In the genomic region with DNA sequence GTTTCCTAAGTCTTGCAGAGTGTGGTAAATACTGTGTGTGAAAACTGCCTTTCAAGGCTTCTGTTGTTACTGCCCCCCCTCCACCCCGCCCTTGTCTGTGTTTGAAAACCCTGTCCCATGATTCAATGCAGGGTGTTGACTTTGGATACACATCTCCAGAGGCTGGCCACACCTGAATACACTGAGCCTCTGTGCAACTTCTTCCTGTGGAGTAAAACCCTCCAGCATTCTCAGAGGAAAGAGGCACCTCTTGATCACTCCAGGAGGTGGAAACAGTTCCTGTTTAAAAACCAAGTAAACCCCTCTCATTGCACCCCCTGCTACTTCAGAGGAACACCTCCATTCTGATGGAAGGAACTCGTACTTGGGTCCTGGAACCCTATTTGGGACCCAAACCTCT, we compare ENCODE assay signal across 1 cellular context.
TF ChIP-seq lines count a peak whose summit lies in the region.

No MANE protein-coding gene starts in this region.

TF ChIP-seq in HepG2, 621 proteins besides CTCF, POLR2A, EP300 and RAD21 (continued from another document and continues in another):
- TF ChIP-seq, protein P1, sequence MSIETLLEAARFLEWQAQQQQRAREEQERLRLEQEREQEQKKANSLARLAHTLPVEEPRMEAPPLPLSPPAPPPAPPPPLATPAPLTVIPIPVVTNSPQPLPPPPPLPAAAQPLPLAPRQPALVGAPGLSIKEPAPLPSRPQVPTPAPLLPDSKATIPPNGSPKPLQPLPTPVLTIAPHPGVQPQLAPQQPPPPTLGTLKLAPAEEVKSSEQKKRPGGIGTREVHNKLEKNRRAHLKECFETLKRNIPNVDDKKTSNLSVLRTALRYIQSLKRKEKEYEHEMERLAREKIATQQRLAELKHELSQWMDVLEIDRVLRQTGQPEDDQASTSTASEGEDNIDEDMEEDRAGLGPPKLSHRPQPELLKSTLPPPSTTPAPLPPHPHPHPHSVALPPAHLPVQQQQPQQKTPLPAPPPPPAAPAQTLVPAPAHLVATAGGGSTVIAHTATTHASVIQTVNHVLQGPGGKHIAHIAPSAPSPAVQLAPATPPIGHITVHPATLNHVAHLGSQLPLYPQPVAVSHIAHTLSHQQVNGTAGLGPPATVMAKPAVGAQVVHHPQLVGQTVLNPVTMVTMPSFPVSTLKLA (IDR thresholded peaks at IDR 0.05) = no peak
- TF ChIP-seq ZSCAN12 (CRISPR knock-in tag; IDR thresholded peaks at IDR 0.05) (no peak), ZNF564 (CRISPR knock-in tag; IDR thresholded peaks at IDR 0.05) (no peak), MIER3 (CRISPR knock-in tag; IDR thresholded peaks at IDR 0.05; ENCODE audit: borderline replicate concordance) (no peak), BORCS8-MEF2B (CRISPR knock-in tag; IDR thresholded peaks at IDR 0.05) (no peak), ELF1 (CRISPR knock-in tag; IDR thresholded peaks at IDR 0.05) (no peak), NFE2L2 (IDR thresholded peaks at IDR 0.05; ENCODE audit: low read length) (no peak), MZF1 (CRISPR knock-in tag; IDR thresholded peaks at IDR 0.05; ENCODE audit: borderline replicate concordance) (no peak), FOXP1 (IDR thresholded peaks at IDR 0.05) (no peak), FOXP1 (CRISPR knock-in tag; IDR thresholded peaks at IDR 0.05) (peak; percentile 57), ZNF878 (CRISPR knock-in tag; IDR thresholded peaks at IDR 0.05) (no peak), DNMT1 (CRISPR knock-in tag; IDR thresholded peaks at IDR 0.05) (no peak), FLYWCH1 (CRISPR knock-in tag; IDR thresholded peaks at IDR 0.05) (no peak), ZNF335 (CRISPR knock-in tag; IDR thresholded peaks at IDR 0.05) (0 out of 2 replicates have a peak, but pooled peaks have one; percentile 5), DPF2 (CRISPR knock-in tag; IDR thresholded peaks at IDR 0.05; ENCODE audit: borderline replicate concordance, low read depth) (no peak), ZNF264 (CRISPR knock-in tag; IDR thresholded peaks at IDR 0.05) (no peak), MAZ (IDR thresholded peaks at IDR 0.05; ENCODE audit: borderline replicate concordance, low read depth, low read length) (no peak), MAZ (CRISPR knock-in tag; IDR thresholded peaks at IDR 0.05; ENCODE audit: low read depth) (no peak), YEATS2 (CRISPR knock-in tag; IDR thresholded peaks at IDR 0.05; ENCODE audit: borderline replicate concordance) (no peak), FOXA1 (IDR thresholded peaks at IDR 0.05) (no peak), FOXA1 (CRISPR knock-in tag; IDR thresholded peaks at IDR 0.05) (peak; percentile 82), ZNF558 (CRISPR knock-in tag; IDR thresholded peaks at IDR 0.05; ENCODE audit: borderline replicate concordance) (no peak)
- TF ChIP-seq, protein P2, sequence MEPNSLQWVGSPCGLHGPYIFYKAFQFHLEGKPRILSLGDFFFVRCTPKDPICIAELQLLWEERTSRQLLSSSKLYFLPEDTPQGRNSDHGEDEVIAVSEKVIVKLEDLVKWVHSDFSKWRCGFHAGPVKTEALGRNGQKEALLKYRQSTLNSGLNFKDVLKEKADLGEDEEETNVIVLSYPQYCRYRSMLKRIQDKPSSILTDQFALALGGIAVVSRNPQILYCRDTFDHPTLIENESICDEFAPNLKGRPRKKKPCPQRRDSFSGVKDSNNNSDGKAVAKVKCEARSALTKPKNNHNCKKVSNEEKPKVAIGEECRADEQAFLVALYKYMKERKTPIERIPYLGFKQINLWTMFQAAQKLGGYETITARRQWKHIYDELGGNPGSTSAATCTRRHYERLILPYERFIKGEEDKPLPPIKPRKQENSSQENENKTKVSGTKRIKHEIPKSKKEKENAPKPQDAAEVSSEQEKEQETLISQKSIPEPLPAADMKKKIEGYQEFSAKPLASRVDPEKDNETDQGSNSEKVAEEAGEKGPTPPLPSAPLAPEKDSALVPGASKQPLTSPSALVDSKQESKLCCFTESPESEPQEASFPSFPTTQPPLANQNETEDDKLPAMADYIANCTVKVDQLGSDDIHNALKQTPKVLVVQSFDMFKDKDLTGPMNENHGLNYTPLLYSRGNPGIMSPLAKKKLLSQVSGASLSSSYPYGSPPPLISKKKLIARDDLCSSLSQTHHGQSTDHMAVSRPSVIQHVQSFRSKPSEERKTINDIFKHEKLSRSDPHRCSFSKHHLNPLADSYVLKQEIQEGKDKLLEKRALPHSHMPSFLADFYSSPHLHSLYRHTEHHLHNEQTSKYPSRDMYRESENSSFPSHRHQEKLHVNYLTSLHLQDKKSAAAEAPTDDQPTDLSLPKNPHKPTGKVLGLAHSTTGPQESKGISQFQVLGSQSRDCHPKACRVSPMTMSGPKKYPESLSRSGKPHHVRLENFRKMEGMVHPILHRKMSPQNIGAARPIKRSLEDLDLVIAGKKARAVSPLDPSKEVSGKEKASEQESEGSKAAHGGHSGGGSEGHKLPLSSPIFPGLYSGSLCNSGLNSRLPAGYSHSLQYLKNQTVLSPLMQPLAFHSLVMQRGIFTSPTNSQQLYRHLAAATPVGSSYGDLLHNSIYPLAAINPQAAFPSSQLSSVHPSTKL (CRISPR knock-in tag; IDR thresholded peaks at IDR 0.05) = peak; percentile 41; the same call in 1 of the 2 replicates
- TF ChIP-seq, protein P3, sequence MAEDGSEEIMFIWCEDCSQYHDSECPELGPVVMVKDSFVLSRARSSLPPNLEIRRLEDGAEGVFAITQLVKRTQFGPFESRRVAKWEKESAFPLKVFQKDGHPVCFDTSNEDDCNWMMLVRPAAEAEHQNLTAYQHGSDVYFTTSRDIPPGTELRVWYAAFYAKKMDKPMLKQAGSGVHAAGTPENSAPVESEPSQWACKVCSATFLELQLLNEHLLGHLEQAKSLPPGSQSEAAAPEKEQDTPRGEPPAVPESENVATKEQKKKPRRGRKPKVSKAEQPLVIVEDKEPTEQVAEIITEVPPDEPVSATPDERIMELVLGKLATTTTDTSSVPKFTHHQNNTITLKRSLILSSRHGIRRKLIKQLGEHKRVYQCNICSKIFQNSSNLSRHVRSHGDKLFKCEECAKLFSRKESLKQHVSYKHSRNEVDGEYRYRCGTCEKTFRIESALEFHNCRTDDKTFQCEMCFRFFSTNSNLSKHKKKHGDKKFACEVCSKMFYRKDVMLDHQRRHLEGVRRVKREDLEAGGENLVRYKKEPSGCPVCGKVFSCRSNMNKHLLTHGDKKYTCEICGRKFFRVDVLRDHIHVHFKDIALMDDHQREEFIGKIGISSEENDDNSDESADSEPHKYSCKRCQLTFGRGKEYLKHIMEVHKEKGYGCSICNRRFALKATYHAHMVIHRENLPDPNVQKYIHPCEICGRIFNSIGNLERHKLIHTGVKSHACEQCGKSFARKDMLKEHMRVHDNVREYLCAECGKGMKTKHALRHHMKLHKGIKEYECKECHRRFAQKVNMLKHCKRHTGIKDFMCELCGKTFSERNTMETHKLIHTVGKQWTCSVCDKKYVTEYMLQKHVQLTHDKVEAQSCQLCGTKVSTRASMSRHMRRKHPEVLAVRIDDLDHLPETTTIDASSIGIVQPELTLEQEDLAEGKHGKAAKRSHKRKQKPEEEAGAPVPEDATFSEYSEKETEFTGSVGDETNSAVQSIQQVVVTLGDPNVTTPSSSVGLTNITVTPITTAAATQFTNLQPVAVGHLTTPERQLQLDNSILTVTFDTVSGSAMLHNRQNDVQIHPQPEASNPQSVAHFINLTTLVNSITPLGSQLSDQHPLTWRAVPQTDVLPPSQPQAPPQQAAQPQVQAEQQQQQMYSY (CRISPR knock-in tag; IDR thresholded peaks at IDR 0.05) = no peak
- TF ChIP-seq, protein P4, sequence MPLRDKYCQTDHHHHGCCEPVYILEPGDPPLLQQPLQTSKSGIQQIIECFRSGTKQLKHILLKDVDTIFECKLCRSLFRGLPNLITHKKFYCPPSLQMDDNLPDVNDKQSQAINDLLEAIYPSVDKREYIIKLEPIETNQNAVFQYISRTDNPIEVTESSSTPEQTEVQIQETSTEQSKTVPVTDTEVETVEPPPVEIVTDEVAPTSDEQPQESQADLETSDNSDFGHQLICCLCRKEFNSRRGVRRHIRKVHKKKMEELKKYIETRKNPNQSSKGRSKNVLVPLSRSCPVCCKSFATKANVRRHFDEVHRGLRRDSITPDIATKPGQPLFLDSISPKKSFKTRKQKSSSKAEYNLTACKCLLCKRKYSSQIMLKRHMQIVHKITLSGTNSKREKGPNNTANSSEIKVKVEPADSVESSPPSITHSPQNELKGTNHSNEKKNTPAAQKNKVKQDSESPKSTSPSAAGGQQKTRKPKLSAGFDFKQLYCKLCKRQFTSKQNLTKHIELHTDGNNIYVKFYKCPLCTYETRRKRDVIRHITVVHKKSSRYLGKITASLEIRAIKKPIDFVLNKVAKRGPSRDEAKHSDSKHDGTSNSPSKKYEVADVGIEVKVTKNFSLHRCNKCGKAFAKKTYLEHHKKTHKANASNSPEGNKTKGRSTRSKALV (CRISPR knock-in tag; IDR thresholded peaks at IDR 0.05) = no peak
- TF ChIP-seq, protein P5, sequence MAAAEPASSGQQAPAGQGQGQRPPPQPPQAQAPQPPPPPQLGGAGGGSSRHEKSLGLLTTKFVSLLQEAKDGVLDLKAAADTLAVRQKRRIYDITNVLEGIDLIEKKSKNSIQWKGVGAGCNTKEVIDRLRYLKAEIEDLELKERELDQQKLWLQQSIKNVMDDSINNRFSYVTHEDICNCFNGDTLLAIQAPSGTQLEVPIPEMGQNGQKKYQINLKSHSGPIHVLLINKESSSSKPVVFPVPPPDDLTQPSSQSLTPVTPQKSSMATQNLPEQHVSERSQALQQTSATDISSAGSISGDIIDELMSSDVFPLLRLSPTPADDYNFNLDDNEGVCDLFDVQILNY (CRISPR knock-in tag; conservative IDR thresholded peaks at IDR 0.05) = no peak
- TF ChIP-seq, protein P6, sequence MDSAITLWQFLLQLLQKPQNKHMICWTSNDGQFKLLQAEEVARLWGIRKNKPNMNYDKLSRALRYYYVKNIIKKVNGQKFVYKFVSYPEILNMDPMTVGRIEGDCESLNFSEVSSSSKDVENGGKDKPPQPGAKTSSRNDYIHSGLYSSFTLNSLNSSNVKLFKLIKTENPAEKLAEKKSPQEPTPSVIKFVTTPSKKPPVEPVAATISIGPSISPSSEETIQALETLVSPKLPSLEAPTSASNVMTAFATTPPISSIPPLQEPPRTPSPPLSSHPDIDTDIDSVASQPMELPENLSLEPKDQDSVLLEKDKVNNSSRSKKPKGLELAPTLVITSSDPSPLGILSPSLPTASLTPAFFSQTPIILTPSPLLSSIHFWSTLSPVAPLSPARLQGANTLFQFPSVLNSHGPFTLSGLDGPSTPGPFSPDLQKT (CRISPR knock-in tag; IDR thresholded peaks at IDR 0.05; ENCODE audit: borderline replicate concordance) = no peak
- TF ChIP-seq, protein P7, sequence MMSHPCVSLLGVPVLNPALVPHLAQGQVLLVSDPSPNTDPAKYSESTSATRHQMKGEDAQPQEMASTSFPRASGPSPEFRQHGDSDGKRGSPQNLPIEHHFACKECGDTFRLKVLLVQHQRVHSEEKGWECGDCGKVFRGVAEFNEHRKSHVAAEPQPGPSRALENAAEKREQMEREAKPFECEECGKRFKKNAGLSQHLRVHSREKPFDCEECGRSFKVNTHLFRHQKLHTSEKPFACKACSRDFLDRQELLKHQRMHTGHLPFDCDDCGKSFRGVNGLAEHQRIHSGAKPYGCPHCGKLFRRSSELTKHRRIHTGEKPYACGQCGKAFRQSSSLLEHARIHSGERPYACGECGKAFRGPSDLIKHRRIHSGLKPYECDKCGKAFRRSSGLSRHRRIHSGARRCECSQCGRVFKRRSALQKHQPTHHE (CRISPR knock-in tag; IDR thresholded peaks at IDR 0.05; ENCODE audit: borderline replicate concordance) = no peak
- TF ChIP-seq, protein P8, sequence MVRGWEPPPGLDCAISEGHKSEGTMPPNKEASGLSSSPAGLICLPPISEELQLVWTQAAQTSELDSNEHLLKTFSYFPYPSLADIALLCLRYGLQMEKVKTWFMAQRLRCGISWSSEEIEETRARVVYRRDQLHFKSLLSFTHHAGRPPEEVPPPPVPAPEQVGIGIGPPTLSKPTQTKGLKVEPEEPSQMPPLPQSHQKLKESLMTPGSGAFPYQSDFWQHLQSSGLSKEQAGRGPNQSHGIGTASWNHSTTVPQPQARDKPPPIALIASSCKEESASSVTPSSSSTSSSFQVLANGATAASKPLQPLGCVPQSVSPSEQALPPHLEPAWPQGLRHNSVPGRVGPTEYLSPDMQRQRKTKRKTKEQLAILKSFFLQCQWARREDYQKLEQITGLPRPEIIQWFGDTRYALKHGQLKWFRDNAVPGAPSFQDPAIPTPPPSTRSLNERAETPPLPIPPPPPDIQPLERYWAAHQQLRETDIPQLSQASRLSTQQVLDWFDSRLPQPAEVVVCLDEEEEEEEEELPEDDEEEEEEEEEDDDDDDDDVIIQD (CRISPR knock-in tag; IDR thresholded peaks at IDR 0.05; ENCODE audit: low read depth) = peak; percentile 59; the same call in 1 of the 2 replicates
- TF ChIP-seq, protein P9, sequence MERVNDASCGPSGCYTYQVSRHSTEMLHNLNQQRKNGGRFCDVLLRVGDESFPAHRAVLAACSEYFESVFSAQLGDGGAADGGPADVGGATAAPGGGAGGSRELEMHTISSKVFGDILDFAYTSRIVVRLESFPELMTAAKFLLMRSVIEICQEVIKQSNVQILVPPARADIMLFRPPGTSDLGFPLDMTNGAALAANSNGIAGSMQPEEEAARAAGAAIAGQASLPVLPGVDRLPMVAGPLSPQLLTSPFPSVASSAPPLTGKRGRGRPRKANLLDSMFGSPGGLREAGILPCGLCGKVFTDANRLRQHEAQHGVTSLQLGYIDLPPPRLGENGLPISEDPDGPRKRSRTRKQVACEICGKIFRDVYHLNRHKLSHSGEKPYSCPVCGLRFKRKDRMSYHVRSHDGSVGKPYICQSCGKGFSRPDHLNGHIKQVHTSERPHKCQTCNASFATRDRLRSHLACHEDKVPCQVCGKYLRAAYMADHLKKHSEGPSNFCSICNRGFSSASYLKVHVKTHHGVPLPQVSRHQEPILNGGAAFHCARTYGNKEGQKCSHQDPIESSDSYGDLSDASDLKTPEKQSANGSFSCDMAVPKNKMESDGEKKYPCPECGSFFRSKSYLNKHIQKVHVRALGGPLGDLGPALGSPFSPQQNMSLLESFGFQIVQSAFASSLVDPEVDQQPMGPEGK (CRISPR knock-in tag; IDR thresholded peaks at IDR 0.05) = peak; percentile 85
- TF ChIP-seq, protein P10, sequence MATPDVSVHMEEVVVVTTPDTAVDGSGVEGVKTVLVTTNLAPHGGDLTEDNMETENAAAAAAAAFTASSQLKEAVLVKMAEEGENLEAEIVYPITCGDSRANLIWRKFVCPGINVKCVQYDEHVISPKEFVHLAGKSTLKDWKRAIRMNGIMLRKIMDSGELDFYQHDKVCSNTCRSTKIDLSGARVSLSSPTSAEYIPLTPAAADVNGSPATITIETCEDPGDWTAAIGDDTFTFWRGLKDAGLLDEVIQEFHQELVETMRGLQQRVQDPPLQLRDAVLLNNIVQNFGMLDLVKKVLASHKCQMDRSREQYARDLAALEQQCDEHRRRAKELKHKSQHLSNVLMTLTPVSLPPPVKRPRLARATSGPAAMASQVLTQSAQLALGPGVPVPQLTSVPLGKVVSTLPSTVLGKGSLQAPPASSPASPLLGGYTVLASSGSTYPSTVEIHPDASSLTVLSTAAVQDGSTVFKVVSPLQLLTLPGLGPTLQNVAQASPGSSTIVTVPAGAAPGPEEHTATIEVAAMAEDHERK (CRISPR knock-in tag; IDR thresholded peaks at IDR 0.05; ENCODE audit: low read depth) = no peak
- TF ChIP-seq, protein P11, sequence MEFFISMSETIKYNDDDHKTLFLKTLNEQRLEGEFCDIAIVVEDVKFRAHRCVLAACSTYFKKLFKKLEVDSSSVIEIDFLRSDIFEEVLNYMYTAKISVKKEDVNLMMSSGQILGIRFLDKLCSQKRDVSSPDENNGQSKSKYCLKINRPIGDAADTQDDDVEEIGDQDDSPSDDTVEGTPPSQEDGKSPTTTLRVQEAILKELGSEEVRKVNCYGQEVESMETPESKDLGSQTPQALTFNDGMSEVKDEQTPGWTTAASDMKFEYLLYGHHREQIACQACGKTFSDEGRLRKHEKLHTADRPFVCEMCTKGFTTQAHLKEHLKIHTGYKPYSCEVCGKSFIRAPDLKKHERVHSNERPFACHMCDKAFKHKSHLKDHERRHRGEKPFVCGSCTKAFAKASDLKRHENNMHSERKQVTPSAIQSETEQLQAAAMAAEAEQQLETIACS (CRISPR knock-in tag; IDR thresholded peaks at IDR 0.05) = no peak
